In the genomic region with DNA sequence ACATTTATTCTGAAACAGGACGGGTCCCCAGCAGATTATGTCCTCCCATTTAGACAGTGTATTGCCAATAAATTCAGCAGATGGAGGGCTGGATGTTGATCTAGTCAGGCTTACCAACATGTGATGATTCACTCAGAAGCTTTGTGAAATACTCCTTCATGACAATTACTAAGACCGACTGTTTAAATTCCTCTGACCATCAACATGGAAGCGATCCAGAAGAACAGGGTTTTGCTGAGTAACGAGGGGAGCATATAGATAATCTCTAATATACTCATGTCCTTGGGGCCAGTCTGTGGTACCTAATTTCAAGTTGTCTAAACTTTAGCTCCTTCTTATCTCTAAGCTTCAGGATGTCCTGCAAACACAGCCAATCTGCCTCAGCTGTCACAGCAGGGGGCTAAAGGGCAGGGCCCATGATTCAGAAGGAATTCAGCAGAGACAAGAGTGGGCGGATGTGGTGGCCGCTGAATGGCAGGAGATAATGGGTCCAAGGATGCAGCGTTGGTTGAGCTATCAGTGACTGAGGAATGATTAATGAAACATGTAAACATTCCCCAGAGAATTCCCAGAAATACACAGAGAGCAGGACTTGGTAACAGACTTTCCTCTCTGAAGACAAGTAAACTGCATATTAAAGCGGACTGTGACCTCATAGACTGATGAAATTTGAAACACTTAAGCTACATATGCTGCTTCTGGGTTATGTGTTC, we compare ENCODE assay signal across 1 cellular context.
TF ChIP-seq lines count a peak whose summit lies in the region.

No MANE protein-coding gene starts in this region.

TF ChIP-seq in HepG2, 621 proteins besides CTCF, POLR2A, EP300 and RAD21 (continued from another document and continues in another):
- TF ChIP-seq, protein P1, sequence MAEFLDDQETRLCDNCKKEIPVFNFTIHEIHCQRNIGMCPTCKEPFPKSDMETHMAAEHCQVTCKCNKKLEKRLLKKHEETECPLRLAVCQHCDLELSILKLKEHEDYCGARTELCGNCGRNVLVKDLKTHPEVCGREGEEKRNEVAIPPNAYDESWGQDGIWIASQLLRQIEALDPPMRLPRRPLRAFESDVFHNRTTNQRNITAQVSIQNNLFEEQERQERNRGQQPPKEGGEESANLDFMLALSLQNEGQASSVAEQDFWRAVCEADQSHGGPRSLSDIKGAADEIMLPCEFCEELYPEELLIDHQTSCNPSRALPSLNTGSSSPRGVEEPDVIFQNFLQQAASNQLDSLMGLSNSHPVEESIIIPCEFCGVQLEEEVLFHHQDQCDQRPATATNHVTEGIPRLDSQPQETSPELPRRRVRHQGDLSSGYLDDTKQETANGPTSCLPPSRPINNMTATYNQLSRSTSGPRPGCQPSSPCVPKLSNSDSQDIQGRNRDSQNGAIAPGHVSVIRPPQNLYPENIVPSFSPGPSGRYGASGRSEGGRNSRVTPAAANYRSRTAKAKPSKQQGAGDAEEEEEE (CRISPR knock-in tag; IDR thresholded peaks at IDR 0.05; ENCODE audit: borderline replicate concordance), result no peak
- TF ChIP-seq TSC22D2 (CRISPR knock-in tag; IDR thresholded peaks at IDR 0.05; ENCODE audit: borderline replicate concordance) (peak; percentile 63; the same call in 1 of the 2 replicates), TGIF2 (CRISPR knock-in tag; IDR thresholded peaks at IDR 0.05) (peak; percentile 89), SKI (IDR thresholded peaks at IDR 0.05; ENCODE audit: partially characterized antibody) (peak; percentile 63), GATAD2A (CRISPR knock-in tag; IDR thresholded peaks at IDR 0.05) (peak; percentile 98), KDM1A (CRISPR knock-in tag; IDR thresholded peaks at IDR 0.05) (peak; percentile 81), HNRNPL (IDR thresholded peaks at IDR 0.05; ENCODE audit: low read depth, low read length) (no peak), ZNF7 (CRISPR knock-in tag; IDR thresholded peaks at IDR 0.05) (peak; percentile 99), ZMYM2 (CRISPR knock-in tag; IDR thresholded peaks at IDR 0.05) (no peak), ZNF501 (CRISPR knock-in tag; IDR thresholded peaks at IDR 0.05) (peak; percentile 66), EHMT2 (IDR thresholded peaks at IDR 0.05; ENCODE audit: borderline replicate concordance, low read depth, low read length) (no peak), MXI1 (IDR thresholded peaks at IDR 0.05; ENCODE audit: borderline replicate concordance, low read depth, low read length) (peak; percentile 64; the same call in 1 of the 3 replicates), ZNF782 (CRISPR knock-in tag; IDR thresholded peaks at IDR 0.05; ENCODE audit: borderline replicate concordance) (no peak), SNAI1 (CRISPR knock-in tag; IDR thresholded peaks at IDR 0.05; ENCODE audit: borderline replicate concordance) (no peak), RXRB (CRISPR knock-in tag; IDR thresholded peaks at IDR 0.05; ENCODE audit: borderline replicate concordance) (peak; percentile 95), SP140L (CRISPR knock-in tag; IDR thresholded peaks at IDR 0.05; ENCODE audit: borderline replicate concordance) (no peak), GZF1 (CRISPR knock-in tag; IDR thresholded peaks at IDR 0.05) (no peak), FOXP1 (IDR thresholded peaks at IDR 0.05) (peak; percentile 46; the same call in 1 of the 2 replicates), FOXP1 (CRISPR knock-in tag; IDR thresholded peaks at IDR 0.05) (peak; percentile 90), NFYC (CRISPR knock-in tag; IDR thresholded peaks at IDR 0.05) (peak; percentile 37; the same call in 1 of the 2 replicates), FOXA1 (IDR thresholded peaks at IDR 0.05) (no peak), FOXA1 (CRISPR knock-in tag; IDR thresholded peaks at IDR 0.05) (peak; percentile 81), SUZ12 (IDR thresholded peaks at IDR 0.05; ENCODE audit: low read depth, low read length) (no peak), TCF12 (IDR thresholded peaks at IDR 0.05) (no peak), TCF12 (CRISPR knock-in tag; IDR thresholded peaks at IDR 0.05) (0 out of 2 replicates have a peak, but pooled peaks have one; percentile 73), SMYD3 (CRISPR knock-in tag; IDR thresholded peaks at IDR 0.05) (0 out of 2 replicates have a peak, but pooled peaks have one; percentile 56), TAF15 (IDR thresholded peaks at IDR 0.05; ENCODE audit: low read depth, low read length, poor library complexity, severe bottlenecking) (no peak)
- TF ChIP-seq, protein P2, sequence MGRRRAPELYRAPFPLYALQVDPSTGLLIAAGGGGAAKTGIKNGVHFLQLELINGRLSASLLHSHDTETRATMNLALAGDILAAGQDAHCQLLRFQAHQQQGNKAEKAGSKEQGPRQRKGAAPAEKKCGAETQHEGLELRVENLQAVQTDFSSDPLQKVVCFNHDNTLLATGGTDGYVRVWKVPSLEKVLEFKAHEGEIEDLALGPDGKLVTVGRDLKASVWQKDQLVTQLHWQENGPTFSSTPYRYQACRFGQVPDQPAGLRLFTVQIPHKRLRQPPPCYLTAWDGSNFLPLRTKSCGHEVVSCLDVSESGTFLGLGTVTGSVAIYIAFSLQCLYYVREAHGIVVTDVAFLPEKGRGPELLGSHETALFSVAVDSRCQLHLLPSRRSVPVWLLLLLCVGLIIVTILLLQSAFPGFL (CRISPR knock-in tag; IDR thresholded peaks at IDR 0.05), result no peak
- TF ChIP-seq, protein P3, sequence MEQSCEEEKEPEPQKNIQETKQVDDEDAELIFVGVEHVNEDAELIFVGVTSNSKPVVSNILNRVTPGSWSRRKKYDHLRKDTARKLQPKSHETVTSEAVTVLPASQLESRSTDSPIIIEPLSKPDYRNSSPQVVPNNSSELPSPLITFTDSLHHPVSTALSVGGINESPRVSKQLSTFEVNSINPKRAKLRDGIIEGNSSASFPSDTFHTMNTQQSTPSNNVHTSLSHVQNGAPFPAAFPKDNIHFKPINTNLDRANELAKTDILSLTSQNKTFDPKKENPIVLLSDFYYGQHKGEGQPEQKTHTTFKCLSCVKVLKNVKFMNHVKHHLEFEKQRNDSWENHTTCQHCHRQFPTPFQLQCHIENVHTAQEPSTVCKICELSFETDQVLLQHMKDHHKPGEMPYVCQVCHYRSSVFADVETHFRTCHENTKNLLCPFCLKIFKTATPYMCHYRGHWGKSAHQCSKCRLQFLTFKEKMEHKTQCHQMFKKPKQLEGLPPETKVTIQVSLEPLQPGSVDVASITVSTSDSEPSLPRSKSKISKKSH (CRISPR knock-in tag; IDR thresholded peaks at IDR 0.05; ENCODE audit: borderline replicate concordance), result no peak
- TF ChIP-seq, protein P4, sequence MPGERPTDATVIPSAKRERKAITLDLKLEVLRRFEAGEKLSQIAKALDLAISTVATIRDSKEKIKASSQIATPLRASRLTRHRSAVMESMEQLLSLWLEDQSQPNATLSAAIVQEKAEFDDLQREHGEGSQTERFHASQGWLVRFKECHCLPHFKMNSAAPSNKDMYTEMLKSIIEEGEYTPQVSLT (CRISPR knock-in tag; IDR thresholded peaks at IDR 0.05; ENCODE audit: borderline replicate concordance, low read depth), result no peak
- TF ChIP-seq, protein P5, sequence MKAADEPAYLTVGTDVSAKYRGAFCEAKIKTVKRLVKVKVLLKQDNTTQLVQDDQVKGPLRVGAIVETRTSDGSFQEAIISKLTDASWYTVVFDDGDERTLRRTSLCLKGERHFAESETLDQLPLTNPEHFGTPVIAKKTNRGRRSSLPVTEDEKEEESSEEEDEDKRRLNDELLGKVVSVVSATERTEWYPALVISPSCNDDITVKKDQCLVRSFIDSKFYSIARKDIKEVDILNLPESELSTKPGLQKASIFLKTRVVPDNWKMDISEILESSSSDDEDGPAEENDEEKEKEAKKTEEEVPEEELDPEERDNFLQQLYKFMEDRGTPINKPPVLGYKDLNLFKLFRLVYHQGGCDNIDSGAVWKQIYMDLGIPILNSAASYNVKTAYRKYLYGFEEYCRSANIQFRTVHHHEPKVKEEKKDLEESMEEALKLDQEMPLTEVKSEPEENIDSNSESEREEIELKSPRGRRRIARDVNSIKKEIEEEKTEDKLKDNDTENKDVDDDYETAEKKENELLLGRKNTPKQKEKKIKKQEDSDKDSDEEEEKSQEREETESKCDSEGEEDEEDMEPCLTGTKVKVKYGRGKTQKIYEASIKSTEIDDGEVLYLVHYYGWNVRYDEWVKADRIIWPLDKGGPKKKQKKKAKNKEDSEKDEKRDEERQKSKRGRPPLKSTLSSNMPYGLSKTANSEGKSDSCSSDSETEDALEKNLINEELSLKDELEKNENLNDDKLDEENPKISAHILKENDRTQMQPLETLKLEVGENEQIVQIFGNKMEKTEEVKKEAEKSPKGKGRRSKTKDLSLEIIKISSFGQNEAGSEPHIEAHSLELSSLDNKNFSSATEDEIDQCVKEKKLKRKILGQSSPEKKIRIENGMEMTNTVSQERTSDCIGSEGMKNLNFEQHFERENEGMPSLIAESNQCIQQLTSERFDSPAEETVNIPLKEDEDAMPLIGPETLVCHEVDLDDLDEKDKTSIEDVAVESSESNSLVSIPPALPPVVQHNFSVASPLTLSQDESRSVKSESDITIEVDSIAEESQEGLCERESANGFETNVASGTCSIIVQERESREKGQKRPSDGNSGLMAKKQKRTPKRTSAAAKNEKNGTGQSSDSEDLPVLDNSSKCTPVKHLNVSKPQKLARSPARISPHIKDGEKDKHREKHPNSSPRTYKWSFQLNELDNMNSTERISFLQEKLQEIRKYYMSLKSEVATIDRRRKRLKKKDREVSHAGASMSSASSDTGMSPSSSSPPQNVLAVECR (CRISPR knock-in tag; IDR thresholded peaks at IDR 0.05; ENCODE audit: borderline replicate concordance), result peak; percentile 69; the same call in 1 of the 2 replicates
- TF ChIP-seq, protein P6, sequence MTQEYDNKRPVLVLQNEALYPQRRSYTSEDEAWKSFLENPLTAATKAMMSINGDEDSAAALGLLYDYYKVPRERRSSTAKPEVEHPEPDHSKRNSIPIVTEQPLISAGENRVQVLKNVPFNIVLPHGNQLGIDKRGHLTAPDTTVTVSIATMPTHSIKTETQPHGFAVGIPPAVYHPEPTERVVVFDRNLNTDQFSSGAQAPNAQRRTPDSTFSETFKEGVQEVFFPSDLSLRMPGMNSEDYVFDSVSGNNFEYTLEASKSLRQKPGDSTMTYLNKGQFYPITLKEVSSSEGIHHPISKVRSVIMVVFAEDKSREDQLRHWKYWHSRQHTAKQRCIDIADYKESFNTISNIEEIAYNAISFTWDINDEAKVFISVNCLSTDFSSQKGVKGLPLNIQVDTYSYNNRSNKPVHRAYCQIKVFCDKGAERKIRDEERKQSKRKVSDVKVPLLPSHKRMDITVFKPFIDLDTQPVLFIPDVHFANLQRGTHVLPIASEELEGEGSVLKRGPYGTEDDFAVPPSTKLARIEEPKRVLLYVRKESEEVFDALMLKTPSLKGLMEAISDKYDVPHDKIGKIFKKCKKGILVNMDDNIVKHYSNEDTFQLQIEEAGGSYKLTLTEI (CRISPR knock-in tag; conservative IDR thresholded peaks at IDR 0.05), result no peak
- TF ChIP-seq, protein P7, sequence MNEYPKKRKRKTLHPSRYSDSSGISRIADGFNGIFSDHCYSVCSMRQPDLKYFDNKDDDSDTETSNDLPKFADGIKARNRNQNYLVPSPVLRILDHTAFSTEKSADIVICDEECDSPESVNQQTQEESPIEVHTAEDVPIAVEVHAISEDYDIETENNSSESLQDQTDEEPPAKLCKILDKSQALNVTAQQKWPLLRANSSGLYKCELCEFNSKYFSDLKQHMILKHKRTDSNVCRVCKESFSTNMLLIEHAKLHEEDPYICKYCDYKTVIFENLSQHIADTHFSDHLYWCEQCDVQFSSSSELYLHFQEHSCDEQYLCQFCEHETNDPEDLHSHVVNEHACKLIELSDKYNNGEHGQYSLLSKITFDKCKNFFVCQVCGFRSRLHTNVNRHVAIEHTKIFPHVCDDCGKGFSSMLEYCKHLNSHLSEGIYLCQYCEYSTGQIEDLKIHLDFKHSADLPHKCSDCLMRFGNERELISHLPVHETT (CRISPR knock-in tag; conservative IDR thresholded peaks at IDR 0.05), result no peak
- TF ChIP-seq, protein P8, sequence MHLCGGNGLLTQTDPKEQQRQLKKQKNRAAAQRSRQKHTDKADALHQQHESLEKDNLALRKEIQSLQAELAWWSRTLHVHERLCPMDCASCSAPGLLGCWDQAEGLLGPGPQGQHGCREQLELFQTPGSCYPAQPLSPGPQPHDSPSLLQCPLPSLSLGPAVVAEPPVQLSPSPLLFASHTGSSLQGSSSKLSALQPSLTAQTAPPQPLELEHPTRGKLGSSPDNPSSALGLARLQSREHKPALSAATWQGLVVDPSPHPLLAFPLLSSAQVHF (CRISPR knock-in tag; IDR thresholded peaks at IDR 0.05), result no peak
- TF ChIP-seq, protein P9, sequence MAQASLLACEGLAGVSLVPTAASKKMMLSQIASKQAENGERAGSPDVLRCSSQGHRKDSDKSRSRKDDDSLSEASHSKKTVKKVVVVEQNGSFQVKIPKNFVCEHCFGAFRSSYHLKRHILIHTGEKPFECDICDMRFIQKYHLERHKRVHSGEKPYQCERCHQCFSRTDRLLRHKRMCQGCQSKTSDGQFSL (CRISPR knock-in tag; IDR thresholded peaks at IDR 0.05), result no peak
- TF ChIP-seq, protein P10, sequence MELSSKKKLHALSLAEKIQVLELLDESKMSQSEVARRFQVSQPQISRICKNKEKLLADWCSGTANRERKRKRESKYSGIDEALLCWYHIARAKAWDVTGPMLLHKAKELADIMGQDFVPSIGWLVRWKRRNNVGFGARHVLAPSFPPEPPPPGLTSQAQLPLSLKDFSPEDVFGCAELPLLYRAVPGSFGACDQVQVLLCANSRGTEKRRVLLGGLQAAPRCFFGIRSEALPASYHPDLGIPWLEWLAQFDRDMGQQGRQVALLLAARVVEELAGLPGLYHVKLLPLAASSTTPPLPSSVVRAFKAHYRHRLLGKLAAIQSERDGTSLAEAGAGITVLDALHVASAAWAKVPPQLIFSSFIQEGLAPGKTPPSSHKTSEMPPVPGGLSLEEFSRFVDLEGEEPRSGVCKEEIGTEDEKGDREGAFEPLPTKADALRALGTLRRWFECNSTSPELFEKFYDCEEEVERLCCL (CRISPR knock-in tag; IDR thresholded peaks at IDR 0.05; ENCODE audit: borderline replicate concordance), result no peak
- TF ChIP-seq, protein P11, sequence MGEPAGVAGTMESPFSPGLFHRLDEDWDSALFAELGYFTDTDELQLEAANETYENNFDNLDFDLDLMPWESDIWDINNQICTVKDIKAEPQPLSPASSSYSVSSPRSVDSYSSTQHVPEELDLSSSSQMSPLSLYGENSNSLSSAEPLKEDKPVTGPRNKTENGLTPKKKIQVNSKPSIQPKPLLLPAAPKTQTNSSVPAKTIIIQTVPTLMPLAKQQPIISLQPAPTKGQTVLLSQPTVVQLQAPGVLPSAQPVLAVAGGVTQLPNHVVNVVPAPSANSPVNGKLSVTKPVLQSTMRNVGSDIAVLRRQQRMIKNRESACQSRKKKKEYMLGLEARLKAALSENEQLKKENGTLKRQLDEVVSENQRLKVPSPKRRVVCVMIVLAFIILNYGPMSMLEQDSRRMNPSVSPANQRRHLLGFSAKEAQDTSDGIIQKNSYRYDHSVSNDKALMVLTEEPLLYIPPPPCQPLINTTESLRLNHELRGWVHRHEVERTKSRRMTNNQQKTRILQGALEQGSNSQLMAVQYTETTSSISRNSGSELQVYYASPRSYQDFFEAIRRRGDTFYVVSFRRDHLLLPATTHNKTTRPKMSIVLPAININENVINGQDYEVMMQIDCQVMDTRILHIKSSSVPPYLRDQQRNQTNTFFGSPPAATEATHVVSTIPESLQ (CRISPR knock-in tag; conservative IDR thresholded peaks at IDR 0.05), result no peak
